ENCODE assay signal across 1 cellular context in the genomic region with DNA sequence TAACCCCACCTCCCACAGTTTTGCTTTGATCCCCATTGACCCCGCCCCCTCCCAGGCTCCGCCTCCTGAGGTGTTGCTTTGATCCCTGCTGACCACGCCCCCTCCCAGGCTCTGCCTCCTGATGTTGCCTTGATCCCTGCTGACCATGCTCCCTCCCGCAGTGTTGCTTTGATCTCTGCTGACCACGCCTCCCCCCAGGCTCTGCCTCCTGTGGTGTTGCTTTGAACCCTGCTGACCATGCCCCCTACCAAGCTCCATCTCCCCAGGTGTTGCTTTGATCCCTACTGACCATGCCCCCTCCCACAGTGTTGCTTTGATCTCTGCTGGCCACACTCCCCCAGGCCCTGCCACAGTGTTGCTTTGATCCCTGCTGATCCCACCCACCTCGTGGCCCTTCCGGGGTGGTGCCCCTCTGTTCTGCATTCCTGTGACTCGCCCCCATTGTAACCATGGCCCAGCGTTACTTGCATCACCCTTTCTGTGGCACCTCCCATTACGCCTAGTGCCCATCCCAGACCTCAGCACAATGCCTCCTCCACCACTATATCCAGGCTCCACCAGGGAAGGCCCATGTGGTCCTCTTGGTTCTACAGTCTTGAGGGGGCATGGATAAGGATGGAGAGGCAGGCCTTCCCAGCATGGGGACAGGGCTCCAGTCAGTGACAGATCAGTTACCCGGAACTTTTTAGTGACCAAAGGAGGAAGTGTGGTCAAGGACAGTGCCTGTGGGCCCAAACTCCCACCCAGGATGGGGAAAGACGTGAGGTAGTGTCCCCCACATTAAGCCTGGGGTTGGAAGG.
TF ChIP-seq lines count a peak whose summit lies in the region.

No MANE protein-coding gene starts in this region.

TF ChIP-seq in HepG2, 621 proteins besides CTCF, POLR2A, EP300 and RAD21 (continued from another document and continues in another):
- TF ChIP-seq, protein P1, sequence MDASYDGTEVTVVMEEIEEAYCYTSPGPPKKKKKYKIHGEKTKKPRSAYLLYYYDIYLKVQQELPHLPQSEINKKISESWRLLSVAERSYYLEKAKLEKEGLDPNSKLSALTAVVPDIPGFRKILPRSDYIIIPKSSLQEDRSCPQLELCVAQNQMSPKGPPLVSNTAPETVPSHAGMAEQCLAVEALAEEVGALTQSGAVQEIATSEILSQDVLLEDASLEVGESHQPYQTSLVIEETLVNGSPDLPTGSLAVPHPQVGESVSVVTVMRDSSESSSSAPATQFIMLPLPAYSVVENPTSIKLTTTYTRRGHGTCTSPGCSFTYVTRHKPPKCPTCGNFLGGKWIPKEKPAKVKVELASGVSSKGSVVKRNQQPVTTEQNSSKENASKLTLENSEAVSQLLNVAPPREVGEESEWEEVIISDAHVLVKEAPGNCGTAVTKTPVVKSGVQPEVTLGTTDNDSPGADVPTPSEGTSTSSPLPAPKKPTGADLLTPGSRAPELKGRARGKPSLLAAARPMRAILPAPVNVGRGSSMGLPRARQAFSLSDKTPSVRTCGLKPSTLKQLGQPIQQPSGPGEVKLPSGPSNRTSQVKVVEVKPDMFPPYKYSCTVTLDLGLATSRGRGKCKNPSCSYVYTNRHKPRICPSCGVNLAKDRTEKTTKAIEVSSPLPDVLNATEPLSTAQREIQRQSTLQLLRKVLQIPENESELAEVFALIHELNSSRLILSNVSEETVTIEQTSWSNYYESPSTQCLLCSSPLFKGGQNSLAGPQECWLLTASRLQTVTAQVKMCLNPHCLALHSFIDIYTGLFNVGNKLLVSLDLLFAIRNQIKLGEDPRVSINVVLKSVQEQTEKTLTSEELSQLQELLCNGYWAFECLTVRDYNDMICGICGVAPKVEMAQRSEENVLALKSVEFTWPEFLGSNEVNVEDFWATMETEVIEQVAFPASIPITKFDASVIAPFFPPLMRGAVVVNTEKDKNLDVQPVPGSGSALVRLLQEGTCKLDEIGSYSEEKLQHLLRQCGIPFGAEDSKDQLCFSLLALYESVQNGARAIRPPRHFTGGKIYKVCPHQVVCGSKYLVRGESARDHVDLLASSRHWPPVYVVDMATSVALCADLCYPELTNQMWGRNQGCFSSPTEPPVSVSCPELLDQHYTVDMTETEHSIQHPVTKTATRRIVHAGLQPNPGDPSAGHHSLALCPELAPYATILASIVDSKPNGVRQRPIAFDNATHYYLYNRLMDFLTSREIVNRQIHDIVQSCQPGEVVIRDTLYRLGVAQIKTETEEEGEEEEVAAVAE (CRISPR knock-in tag; IDR thresholded peaks at IDR 0.05; ENCODE audit: borderline replicate concordance): no peak; the same call in 1 of the 2 replicates
- TF ChIP-seq, protein P2, sequence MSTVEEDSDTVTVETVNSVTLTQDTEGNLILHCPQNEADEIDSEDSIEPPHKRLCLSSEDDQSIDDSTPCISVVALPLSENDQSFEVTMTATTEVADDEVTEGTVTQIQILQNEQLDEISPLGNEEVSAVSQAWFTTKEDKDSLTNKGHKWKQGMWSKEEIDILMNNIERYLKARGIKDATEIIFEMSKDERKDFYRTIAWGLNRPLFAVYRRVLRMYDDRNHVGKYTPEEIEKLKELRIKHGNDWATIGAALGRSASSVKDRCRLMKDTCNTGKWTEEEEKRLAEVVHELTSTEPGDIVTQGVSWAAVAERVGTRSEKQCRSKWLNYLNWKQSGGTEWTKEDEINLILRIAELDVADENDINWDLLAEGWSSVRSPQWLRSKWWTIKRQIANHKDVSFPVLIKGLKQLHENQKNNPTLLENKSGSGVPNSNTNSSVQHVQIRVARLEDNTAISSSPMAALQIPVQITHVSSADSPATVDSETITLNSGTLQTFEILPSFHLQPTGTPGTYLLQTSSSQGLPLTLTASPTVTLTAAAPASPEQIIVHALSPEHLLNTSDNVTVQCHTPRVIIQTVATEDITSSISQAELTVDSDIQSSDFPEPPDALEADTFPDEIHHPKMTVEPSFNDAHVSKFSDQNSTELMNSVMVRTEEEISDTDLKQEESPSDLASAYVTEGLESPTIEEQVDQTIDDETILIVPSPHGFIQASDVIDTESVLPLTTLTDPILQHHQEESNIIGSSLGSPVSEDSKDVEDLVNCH (CRISPR knock-in tag; IDR thresholded peaks at IDR 0.05): 0 out of 2 replicates have a peak, but pooled peaks have one; percentile 81
- TF ChIP-seq KDM5B (CRISPR knock-in tag; IDR thresholded peaks at IDR 0.05; ENCODE audit: borderline replicate concordance): peak; percentile 80; the same call in 1 of the 2 replicates
- TF ChIP-seq, protein P3, sequence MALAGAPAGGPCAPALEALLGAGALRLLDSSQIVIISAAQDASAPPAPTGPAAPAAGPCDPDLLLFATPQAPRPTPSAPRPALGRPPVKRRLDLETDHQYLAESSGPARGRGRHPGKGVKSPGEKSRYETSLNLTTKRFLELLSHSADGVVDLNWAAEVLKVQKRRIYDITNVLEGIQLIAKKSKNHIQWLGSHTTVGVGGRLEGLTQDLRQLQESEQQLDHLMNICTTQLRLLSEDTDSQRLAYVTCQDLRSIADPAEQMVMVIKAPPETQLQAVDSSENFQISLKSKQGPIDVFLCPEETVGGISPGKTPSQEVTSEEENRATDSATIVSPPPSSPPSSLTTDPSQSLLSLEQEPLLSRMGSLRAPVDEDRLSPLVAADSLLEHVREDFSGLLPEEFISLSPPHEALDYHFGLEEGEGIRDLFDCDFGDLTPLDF (CRISPR knock-in tag; IDR thresholded peaks at IDR 0.05): no peak
- peak; percentile 63; the same call in 2 of the 3 replicates for TF ChIP-seq MXI1 (IDR thresholded peaks at IDR 0.05; ENCODE audit: borderline replicate concordance, low read depth, low read length)
- peak; percentile 100 for TF ChIP-seq TBX2 (CRISPR knock-in tag; IDR thresholded peaks at IDR 0.05; ENCODE audit: borderline replicate concordance)
- peak; percentile 68; the same call in 1 of the 2 replicates for TF ChIP-seq CREB1 (IDR thresholded peaks at IDR 0.05)
- TF ChIP-seq CREB1 (CRISPR knock-in tag; IDR thresholded peaks at IDR 0.05): no peak
- TF ChIP-seq SALL1 (CRISPR knock-in tag; IDR thresholded peaks at IDR 0.05): peak; percentile 98
- no peak for TF ChIP-seq ATF1 (CRISPR knock-in tag; IDR thresholded peaks at IDR 0.05)
- TF ChIP-seq FOXO1 (CRISPR knock-in tag; IDR thresholded peaks at IDR 0.05): peak; percentile 95
- TF ChIP-seq NR3C1 (CRISPR knock-in tag; IDR thresholded peaks at IDR 0.05): no peak
- TF ChIP-seq TBX3 (IDR thresholded peaks at IDR 0.05; ENCODE audit: borderline replicate concordance): peak; percentile 99
- no peak for TF ChIP-seq ETV6 (CRISPR knock-in tag; conservative IDR thresholded peaks at IDR 0.05)
- peak; percentile 83; the same call in 1 of the 2 replicates for TF ChIP-seq ZNF776 (CRISPR knock-in tag; IDR thresholded peaks at IDR 0.05)
- no peak for TF ChIP-seq CENPX (CRISPR knock-in tag; IDR thresholded peaks at IDR 0.05)
- peak; percentile 99 for TF ChIP-seq ZNF747 (CRISPR knock-in tag; IDR thresholded peaks at IDR 0.05; ENCODE audit: borderline replicate concordance)
- TF ChIP-seq ZNF282 (IDR thresholded peaks at IDR 0.05; ENCODE audit: partially characterized antibody): no peak
- TF ChIP-seq NCOA2 (CRISPR knock-in tag; IDR thresholded peaks at IDR 0.05): peak; percentile 97
- peak; percentile 96 for TF ChIP-seq MEF2D (CRISPR knock-in tag; IDR thresholded peaks at IDR 0.05)
- TF ChIP-seq ARNT (IDR thresholded peaks at IDR 0.05): no peak
- TF ChIP-seq, protein P4, sequence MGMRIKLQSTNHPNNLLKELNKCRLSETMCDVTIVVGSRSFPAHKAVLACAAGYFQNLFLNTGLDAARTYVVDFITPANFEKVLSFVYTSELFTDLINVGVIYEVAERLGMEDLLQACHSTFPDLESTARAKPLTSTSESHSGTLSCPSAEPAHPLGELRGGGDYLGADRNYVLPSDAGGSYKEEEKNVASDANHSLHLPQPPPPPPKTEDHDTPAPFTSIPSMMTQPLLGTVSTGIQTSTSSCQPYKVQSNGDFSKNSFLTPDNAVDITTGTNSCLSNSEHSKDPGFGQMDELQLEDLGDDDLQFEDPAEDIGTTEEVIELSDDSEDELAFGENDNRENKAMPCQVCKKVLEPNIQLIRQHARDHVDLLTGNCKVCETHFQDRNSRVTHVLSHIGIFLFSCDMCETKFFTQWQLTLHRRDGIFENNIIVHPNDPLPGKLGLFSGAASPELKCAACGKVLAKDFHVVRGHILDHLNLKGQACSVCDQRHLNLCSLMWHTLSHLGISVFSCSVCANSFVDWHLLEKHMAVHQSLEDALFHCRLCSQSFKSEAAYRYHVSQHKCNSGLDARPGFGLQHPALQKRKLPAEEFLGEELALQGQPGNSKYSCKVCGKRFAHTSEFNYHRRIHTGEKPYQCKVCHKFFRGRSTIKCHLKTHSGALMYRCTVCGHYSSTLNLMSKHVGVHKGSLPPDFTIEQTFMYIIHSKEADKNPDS (CRISPR knock-in tag; IDR thresholded peaks at IDR 0.05): peak; percentile 94
- TF ChIP-seq ZMYM3 (CRISPR knock-in tag; IDR thresholded peaks at IDR 0.05): peak; percentile 87
- TF ChIP-seq, protein P5, sequence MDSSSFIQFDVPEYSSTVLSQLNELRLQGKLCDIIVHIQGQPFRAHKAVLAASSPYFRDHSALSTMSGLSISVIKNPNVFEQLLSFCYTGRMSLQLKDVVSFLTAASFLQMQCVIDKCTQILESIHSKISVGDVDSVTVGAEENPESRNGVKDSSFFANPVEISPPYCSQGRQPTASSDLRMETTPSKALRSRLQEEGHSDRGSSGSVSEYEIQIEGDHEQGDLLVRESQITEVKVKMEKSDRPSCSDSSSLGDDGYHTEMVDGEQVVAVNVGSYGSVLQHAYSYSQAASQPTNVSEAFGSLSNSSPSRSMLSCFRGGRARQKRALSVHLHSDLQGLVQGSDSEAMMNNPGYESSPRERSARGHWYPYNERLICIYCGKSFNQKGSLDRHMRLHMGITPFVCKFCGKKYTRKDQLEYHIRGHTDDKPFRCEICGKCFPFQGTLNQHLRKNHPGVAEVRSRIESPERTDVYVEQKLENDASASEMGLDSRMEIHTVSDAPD (CRISPR knock-in tag; IDR thresholded peaks at IDR 0.05): peak; percentile 96
- TF ChIP-seq ZNF12 (CRISPR knock-in tag; IDR thresholded peaks at IDR 0.05): no peak
- TF ChIP-seq ZNF101 (CRISPR knock-in tag; IDR thresholded peaks at IDR 0.05; ENCODE audit: borderline replicate concordance, low read depth): peak; percentile 83; the same call in 1 of the 2 replicates
- TF ChIP-seq, protein P6, sequence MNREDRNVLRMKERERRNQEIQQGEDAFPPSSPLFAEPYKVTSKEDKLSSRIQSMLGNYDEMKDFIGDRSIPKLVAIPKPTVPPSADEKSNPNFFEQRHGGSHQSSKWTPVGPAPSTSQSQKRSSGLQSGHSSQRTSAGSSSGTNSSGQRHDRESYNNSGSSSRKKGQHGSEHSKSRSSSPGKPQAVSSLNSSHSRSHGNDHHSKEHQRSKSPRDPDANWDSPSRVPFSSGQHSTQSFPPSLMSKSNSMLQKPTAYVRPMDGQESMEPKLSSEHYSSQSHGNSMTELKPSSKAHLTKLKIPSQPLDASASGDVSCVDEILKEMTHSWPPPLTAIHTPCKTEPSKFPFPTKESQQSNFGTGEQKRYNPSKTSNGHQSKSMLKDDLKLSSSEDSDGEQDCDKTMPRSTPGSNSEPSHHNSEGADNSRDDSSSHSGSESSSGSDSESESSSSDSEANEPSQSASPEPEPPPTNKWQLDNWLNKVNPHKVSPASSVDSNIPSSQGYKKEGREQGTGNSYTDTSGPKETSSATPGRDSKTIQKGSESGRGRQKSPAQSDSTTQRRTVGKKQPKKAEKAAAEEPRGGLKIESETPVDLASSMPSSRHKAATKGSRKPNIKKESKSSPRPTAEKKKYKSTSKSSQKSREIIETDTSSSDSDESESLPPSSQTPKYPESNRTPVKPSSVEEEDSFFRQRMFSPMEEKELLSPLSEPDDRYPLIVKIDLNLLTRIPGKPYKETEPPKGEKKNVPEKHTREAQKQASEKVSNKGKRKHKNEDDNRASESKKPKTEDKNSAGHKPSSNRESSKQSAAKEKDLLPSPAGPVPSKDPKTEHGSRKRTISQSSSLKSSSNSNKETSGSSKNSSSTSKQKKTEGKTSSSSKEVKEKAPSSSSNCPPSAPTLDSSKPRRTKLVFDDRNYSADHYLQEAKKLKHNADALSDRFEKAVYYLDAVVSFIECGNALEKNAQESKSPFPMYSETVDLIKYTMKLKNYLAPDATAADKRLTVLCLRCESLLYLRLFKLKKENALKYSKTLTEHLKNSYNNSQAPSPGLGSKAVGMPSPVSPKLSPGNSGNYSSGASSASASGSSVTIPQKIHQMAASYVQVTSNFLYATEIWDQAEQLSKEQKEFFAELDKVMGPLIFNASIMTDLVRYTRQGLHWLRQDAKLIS (CRISPR knock-in tag; IDR thresholded peaks at IDR 0.05): no peak
- TF ChIP-seq JUN (CRISPR knock-in tag; IDR thresholded peaks at IDR 0.05): peak; percentile 92
- no peak for TF ChIP-seq ZNF138 (CRISPR knock-in tag; IDR thresholded peaks at IDR 0.05; ENCODE audit: low read depth)
- TF ChIP-seq TMF1 (CRISPR knock-in tag; IDR thresholded peaks at IDR 0.05; ENCODE audit: low read depth): no peak; the same call in 1 of the 2 replicates
- TF ChIP-seq, protein P7, sequence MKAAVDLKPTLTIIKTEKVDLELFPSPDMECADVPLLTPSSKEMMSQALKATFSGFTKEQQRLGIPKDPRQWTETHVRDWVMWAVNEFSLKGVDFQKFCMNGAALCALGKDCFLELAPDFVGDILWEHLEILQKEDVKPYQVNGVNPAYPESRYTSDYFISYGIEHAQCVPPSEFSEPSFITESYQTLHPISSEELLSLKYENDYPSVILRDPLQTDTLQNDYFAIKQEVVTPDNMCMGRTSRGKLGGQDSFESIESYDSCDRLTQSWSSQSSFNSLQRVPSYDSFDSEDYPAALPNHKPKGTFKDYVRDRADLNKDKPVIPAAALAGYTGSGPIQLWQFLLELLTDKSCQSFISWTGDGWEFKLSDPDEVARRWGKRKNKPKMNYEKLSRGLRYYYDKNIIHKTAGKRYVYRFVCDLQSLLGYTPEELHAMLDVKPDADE (CRISPR knock-in tag; IDR thresholded peaks at IDR 0.05): no peak
- TF ChIP-seq, protein P8, sequence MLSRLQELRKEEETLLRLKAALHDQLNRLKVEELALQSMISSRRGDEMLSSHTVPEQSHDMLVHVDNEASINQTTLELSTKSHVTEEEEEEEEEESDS (CRISPR knock-in tag; IDR thresholded peaks at IDR 0.05; ENCODE audit: borderline replicate concordance): 0 out of 2 replicates have a peak, but pooled peaks have one; percentile 59
- peak; percentile 89 for TF ChIP-seq FOXA3 (CRISPR knock-in tag; IDR thresholded peaks at IDR 0.05)
- peak; percentile 87 for TF ChIP-seq FOSL2 (CRISPR knock-in tag; IDR thresholded peaks at IDR 0.05)
- TF ChIP-seq, protein P9, sequence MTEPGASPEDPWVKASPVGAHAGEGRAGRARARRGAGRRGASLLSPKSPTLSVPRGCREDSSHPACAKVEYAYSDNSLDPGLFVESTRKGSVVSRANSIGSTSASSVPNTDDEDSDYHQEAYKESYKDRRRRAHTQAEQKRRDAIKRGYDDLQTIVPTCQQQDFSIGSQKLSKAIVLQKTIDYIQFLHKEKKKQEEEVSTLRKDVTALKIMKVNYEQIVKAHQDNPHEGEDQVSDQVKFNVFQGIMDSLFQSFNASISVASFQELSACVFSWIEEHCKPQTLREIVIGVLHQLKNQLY (CRISPR knock-in tag; IDR thresholded peaks at IDR 0.05): peak; percentile 94
